ENCODE assay signal across 16 cellular contexts in the genomic region with DNA sequence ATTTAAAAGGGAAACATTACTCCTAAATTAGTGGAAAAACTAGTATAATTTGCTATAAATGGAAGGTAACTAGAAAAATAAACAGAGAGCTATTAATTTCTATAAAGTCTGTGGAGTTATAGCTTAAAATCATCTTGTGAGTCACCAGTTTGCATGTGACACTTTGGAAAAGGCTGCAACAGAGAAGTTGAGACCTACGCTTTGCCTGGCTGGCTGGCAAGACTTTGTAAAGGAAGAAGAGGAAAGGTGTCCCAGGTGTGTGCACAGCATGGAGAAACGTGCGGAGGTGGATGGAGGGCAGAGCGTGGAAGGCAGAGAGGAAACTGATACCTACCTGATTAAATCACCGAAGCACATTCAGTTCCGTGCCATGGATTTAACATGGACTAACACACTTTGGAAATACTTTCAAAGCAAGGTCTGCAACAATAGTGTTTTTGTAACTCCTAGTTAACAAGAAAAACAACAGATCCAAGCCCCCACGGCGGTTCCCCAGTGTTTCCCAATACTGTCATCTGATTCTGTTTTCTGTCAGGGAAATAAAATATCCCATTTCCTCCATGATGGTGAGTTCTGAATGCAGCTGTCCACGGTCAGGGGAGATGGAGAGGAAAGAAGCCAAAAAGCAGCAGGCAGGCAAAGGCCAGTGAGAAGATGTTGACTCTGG.
DNase-seq lines count a peak whose midpoint lies in the region; ATAC-seq, FAIRE-seq and TF ChIP-seq lines count a peak whose summit lies in the region.
"Had no signal": no experiment of that assay in that cellular context is flagged by ENCODE, and none has a peak within 500 bp of the region (broad histone marks: within the 10 kb centered on the region; RNA-seq: fewer than 3 reads in every experiment).

No MANE protein-coding gene starts in this region.

- TF ChIP-seq EP300 in H1 (IDR thresholded peaks at IDR 0.05; ENCODE audit: borderline replicate concordance in 1 of 2, low read depth in 2 of 2, low read length in 2 of 2): no peak

- peaks cover 32% of the 10 kb centered on the region for H3K36me3 ChIP-seq in BLaER1
- H3K36me3 ChIP-seq in GM23248 (ENCODE audit: low read depth): no peaks in the 10 kb centered on the region
- H3K36me3 ChIP-seq in H1 (ENCODE audit: control insufficient read depth in 2 of 4, insufficient read depth in 4 of 4, low read length in 3 of 4): no peaks in the 10 kb centered on the region
- H3K36me3 ChIP-seq in rectal smooth muscle tissue (ENCODE audit: control insufficient read depth, insufficient read depth, low read length): no peaks in the 10 kb centered on the region

- TF ChIP-seq RAD21 in H1 (IDR thresholded peaks at IDR 0.05 in 1 of 2, conservative IDR thresholded peaks at IDR 0.05 in 1 of 2; ENCODE audit: low read depth in 2 of 2, low read length in 2 of 2): no peak

- no peak overlapping the region for H3K27ac Mint-ChIP-seq in stimulated activated naive B cell treated with anti-CD40 and anti-IgM and Interleukin-4, amounts not matched to agents 10 μg/mL and 1 μg/mL and 100 μg/mL, for 72 hours
- H3K27ac Mint-ChIP-seq: memory B cell; stimulated activated memory B cell treated with anti-CD40 and anti-IgM and Interleukin-4, amounts not matched to agents 10 μg/mL and 1 μg/mL and 100 μg/mL, for 72 hours had no signal

- H2AFZ ChIP-seq in GM23248: no peak overlapping the region
- no peak overlapping the region for H2AFZ ChIP-seq in H1 (ENCODE audit: low read length)

- peaks cover 46% of the 10 kb centered on the region for H3F3A ChIP-seq in GM23248 (ENCODE audit: insufficient read depth)

- H3K9me2 ChIP-seq in GM23248 (ENCODE audit: insufficient read depth): no peaks in the 10 kb centered on the region

- FAIRE-seq in H1 (lab: Jason Lieb, UNC): no peak
- FAIRE-seq: endometrium, small intestine had no signal

- TF ChIP-seq CTCF in H1 (IDR thresholded peaks at IDR 0.05; ENCODE audit: control extremely low read depth in 1 of 3, insufficient read depth in 1 of 3, low read depth in 1 of 3, low read length in 3 of 3): no peak

- peaks cover 0 to 2% of the 10 kb centered on the region in 2 donors for H3K9me3 Mint-ChIP-seq in stimulated activated naive B cell treated with anti-CD40 and anti-IgM and Interleukin-4, amounts not matched to agents 10 μg/mL and 1 μg/mL and 100 μg/mL, for 72 hours
- H3K9me3 Mint-ChIP-seq: activated T-cell treated with anti-CD3 and anti-CD28 coated beads, Interleukin-2, amount 50 U/mL, for 4 hours; IgD-negative memory B cell; stimulated activated memory B cell treated with anti-CD40 and anti-IgM and Interleukin-4, amounts not matched to agents 10 μg/mL and 1 μg/mL and 100 μg/mL, for 72 hours had no signal

- in situ Hi-C loops in GM23248 (cut with MboI): no loop called here

- no peak overlapping the region for H3K56ac ChIP-seq in H1 (replicated peaks; ENCODE audit: insufficient read length, low read depth, low read length)

- H4K20me1 ChIP-seq in BLaER1 (peaks cover 10% of the 10 kb centered on the region; the same call in 1 of the 2 replicates), GM23248 (ENCODE audit: insufficient read depth) (no peaks in the 10 kb centered on the region; the same call in 1 of the 2 replicates), H1 (replicated peaks in 1 of 2; ENCODE audit: control insufficient read depth in 1 of 2, insufficient read depth in 2 of 2, low read length in 2 of 2) (peaks cover 0 to 2% of the 10 kb centered on the region in 2 experiments)

- no peaks in the 10 kb centered on the region for H3K27me3 ChIP-seq in BLaER1
- H3K27me3 ChIP-seq in GM23248 (replicated peaks; ENCODE audit: insufficient read depth): no peaks in the 10 kb centered on the region
- no peaks in the 10 kb centered on the region for H3K27me3 ChIP-seq in H1 (replicated peaks in 1 of 4; ENCODE audit: control insufficient read depth in 3 of 4, extremely low read depth in 1 of 4, insufficient read depth in 3 of 4, low read length in 3 of 4)
- no peaks in the 10 kb centered on the region for H3K27me3 ChIP-seq in rectal smooth muscle tissue (ENCODE audit: control insufficient read depth, insufficient read depth, low read length)

- H3K4me3 ChIP-seq in BLaER1 (no peak overlapping the region), GM23248 (no peak overlapping the region), H1 (ENCODE audit: extremely low read depth in 1 of 4, insufficient read depth in 2 of 4, low read depth in 3 of 4, low read length in 4 of 4) (no peak overlapping the region), rectal smooth muscle tissue (ENCODE audit: low read length) (no peak overlapping the region)

- no peak overlapping the region for H2AK5ac ChIP-seq in H1 (ENCODE audit: low read depth, low read length)

- no peak overlapping the region for H2BK120ac ChIP-seq in H1 (replicated peaks; ENCODE audit: low read depth, low read length)

- H3K9ac ChIP-seq in BLaER1 (no peak overlapping the region), GM23248 (peak overlapping the region; percentile 25), H1 (replicated peaks in 1 of 4; ENCODE audit: extremely low read depth in 1 of 4, low read depth in 3 of 4, low read length in 3 of 4) (no peak overlapping the region), rectal smooth muscle tissue (ENCODE audit: low read length) (no peak overlapping the region)

- H3K9me3 ChIP-seq in BLaER1: no peaks in the 10 kb centered on the region
- H3K9me3 ChIP-seq in GM23248 (ENCODE audit: low read depth): no peaks in the 10 kb centered on the region
- no peaks in the 10 kb centered on the region for H3K9me3 ChIP-seq in H1 (ENCODE audit: insufficient read depth in 2 of 2, low read depth in 1 of 2, low read length in 1 of 2)

- 0 out of 2 replicates have a peak overlapping the region, but pooled peaks have one; percentile 1 for H3K18ac ChIP-seq in H1 (ENCODE audit: extremely low read depth, low read length)

- no peak overlapping the region for H2BK20ac ChIP-seq in H1 (ENCODE audit: low read length)

- H3K4me1 ChIP-seq in BLaER1: peaks cover 68% of the 10 kb centered on the region
- H3K4me1 ChIP-seq in GM23248 (ENCODE audit: insufficient read depth): peaks cover 39% of the 10 kb centered on the region
- H3K4me1 ChIP-seq in H1 (replicated peaks in 1 of 4; ENCODE audit: control insufficient read depth in 3 of 4, insufficient read depth in 4 of 4, low read length in 3 of 4): peaks cover 0 to 3% (median under 1%) of the 10 kb centered on the region in 4 experiments; a peak in 1 of 7 replicates
- peaks cover 10% of the 10 kb centered on the region for H3K4me1 ChIP-seq in rectal smooth muscle tissue (ENCODE audit: control insufficient read depth, insufficient read depth, low read length)

- TF ChIP-seq POLR2A in H1 (IDR thresholded peaks at IDR 0.05; ENCODE audit: control extremely low read depth in 1 of 2, low read depth in 2 of 2, low read length in 2 of 2): no peak

- no peak overlapping the region for H3K14ac ChIP-seq in H1 (ENCODE audit: insufficient read length)

- CTCF ChIA-PET in H1 (lab: Charles Lee; ENCODE audit: partially characterized antibody): interaction anchor here (0.8 to 1.5 kb wide), 4 partner anchors 11 to 65 kb away, joined by 3 read pairs; no protein-coding TSS in a partner anchor

- peaks cover 8% of the 10 kb centered on the region for H3K79me1 ChIP-seq in H1 (ENCODE audit: low read depth, low read length)

- H3K79me2 ChIP-seq in GM23248 (ENCODE audit: insufficient read depth): peaks cover 63% of the 10 kb centered on the region
- peaks cover 0 to 2% of the 10 kb centered on the region in 2 experiments; a peak in 1 of 4 replicates for H3K79me2 ChIP-seq in H1 (ENCODE audit: control insufficient read depth in 1 of 2, insufficient read depth in 2 of 2, low read length in 2 of 2)

- POLR2A ChIA-PET in H1 (lab: Charles Lee; ENCODE audit: partially characterized antibody): no interaction called here

- no peak overlapping the region for H3K4ac ChIP-seq in H1 (replicated peaks; ENCODE audit: insufficient read length, low read depth, low read length)

- ATAC-seq in GM21515 (IDR thresholded peaks at IDR 0.05; ENCODE audit: unreplicated experiment) (no peak), HG03565 (IDR thresholded peaks at IDR 0.05; ENCODE audit: unreplicated experiment) (no peak)
- no peak for ATAC-seq in stimulated activated naive B cell treated with anti-CD40 and anti-IgM and Interleukin-4, amounts not matched to agents 10 μg/mL and 1 μg/mL and 100 μg/mL, for 72 hours (replicated peaks)
- ATAC-seq: activated T-cell treated with anti-CD3 and anti-CD28 coated beads, Interleukin-2, amount 50 U/mL, for 4 hours; stimulated activated memory B cell treated with anti-CD40 and anti-IgM and Interleukin-4, amounts not matched to agents 10 μg/mL and 1 μg/mL and 100 μg/mL, for 72 hours had no signal

- H2BK15ac ChIP-seq in H1 (ENCODE audit: low read length): no peak overlapping the region; the same call in 1 of the 2 replicates

- no peak overlapping the region for H3K4me3 Mint-ChIP-seq in stimulated activated naive B cell treated with anti-CD40 and anti-IgM and Interleukin-4, amounts not matched to agents 10 μg/mL and 1 μg/mL and 100 μg/mL, for 72 hours
- H3K4me3 Mint-ChIP-seq: activated T-cell treated with anti-CD3 and anti-CD28 coated beads, Interleukin-2, amount 50 U/mL, for 4 hours; IgD-negative memory B cell; memory B cell; stimulated activated memory B cell treated with anti-CD40 and anti-IgM and Interleukin-4, amounts not matched to agents 10 μg/mL and 1 μg/mL and 100 μg/mL, for 72 hours had no signal

- H4K91ac ChIP-seq in H1 (replicated peaks; ENCODE audit: insufficient read length, low read length): no peak overlapping the region

- H3K27ac ChIP-seq in BLaER1: peak overlapping the region; percentile 44; the same call in 1 of the 2 replicates
- peak overlapping the region; percentile 36 for H3K27ac ChIP-seq in GM23248
- no peak overlapping the region for H3K27ac ChIP-seq in H1 (ENCODE audit: low read depth, low read length)
- H3K27ac ChIP-seq in rectal smooth muscle tissue (ENCODE audit: low read depth, low read length): peak overlapping the region; percentile 60

- no peak overlapping the region for H4K8ac ChIP-seq in H1 (ENCODE audit: extremely low read depth, insufficient read depth, low read length)

- peaks cover 40 to 73% of the 10 kb centered on the region in 2 donors for H3K4me1 Mint-ChIP-seq in stimulated activated naive B cell treated with anti-CD40 and anti-IgM and Interleukin-4, amounts not matched to agents 10 μg/mL and 1 μg/mL and 100 μg/mL, for 72 hours

- no peaks in the 10 kb centered on the region for H3K27me3 Mint-ChIP-seq in stimulated activated naive B cell treated with anti-CD40 and anti-IgM and Interleukin-4, amounts not matched to agents 10 μg/mL and 1 μg/mL and 100 μg/mL, for 72 hours
- H3K27me3 Mint-ChIP-seq: IgD-negative memory B cell; memory B cell; stimulated activated memory B cell treated with anti-CD40 and anti-IgM and Interleukin-4, amounts not matched to agents 10 μg/mL and 1 μg/mL and 100 μg/mL, for 72 hours had no signal

- H3K23ac ChIP-seq in H1 (ENCODE audit: insufficient read length): no peak overlapping the region

- peaks cover 35 to 58% of the 10 kb centered on the region in 2 donors for H3K36me3 Mint-ChIP-seq in stimulated activated naive B cell treated with anti-CD40 and anti-IgM and Interleukin-4, amounts not matched to agents 10 μg/mL and 1 μg/mL and 100 μg/mL, for 72 hours
- H3K36me3 Mint-ChIP-seq: IgD-negative memory B cell had no signal

- 0 out of 2 replicates have a peak overlapping the region, but pooled peaks have one; percentile 23 for H2BK5ac ChIP-seq in H1 (ENCODE audit: low read depth, low read length)

- peak; percentile 58 for DNase-seq in GM23248
- no peak for DNase-seq in H1 (ENCODE audit: low read depth in 1 of 2, low spot score in 2 of 2)
- DNase-seq in iPS-NIHi11 (ENCODE audit: low spot score): no peak
- DNase-seq in stimulated activated naive B cell treated with anti-CD40 and anti-IgM and Interleukin-4, amounts not matched to agents 10 μg/mL and 1 μg/mL and 100 μg/mL, for 72 hours: no peak
- DNase-seq: activated T-cell treated with anti-CD3 and anti-CD28 coated beads, Interleukin-2, amount 50 U/mL, for 4 hours; NCI-H1105; small intestine; T1000 had no signal

- H3K23me2 ChIP-seq in H1 (ENCODE audit: low read depth, low read length): peaks cover 3% of the 10 kb centered on the region; the same call in 1 of the 2 replicates

- H3K4me2 ChIP-seq in BLaER1: no peak overlapping the region
- H3K4me2 ChIP-seq in GM23248 (ENCODE audit: unreplicated experiment): peak overlapping the region; percentile 18
- no peak overlapping the region for H3K4me2 ChIP-seq in H1 (ENCODE audit: insufficient read depth in 1 of 2, low read depth in 2 of 2, low read length in 2 of 2)

- WGBS in GM23248 (ENCODE audit: low coverage in 1 of 2, low lambda C conversion rate in 2 of 2, missing lambda C conversion rate in 2 of 2), 2 experiments: 37 to 39% methylated on average over 9 of the region's 9 CpGs
- 88% methylated on average over 9 of the region's 9 CpGs; no CpG with 5 or more reads in 1 of the 2 experiments for WGBS in H1 (ENCODE audit: extremely low coverage in 1 of 2, insufficient coverage in 1 of 2, insufficient read length in 1 of 2, insufficient replicate concordance in 2 of 2, low coverage in 1 of 2, low lambda C conversion rate in 2 of 2, missing lambda C conversion rate in 1 of 2), 2 experiments

- no peak overlapping the region for H2BK12ac ChIP-seq in H1 (ENCODE audit: low read depth, low read length)

- H4K5ac ChIP-seq in H1 (ENCODE audit: insufficient read length, low read depth, low read length): no peak overlapping the region
